In genomic region chr6:36592221-36592655, GRCh38 we compare ENCODE assay signal across 11 cellular contexts. TPM values are rescaled to one million over a fixed set of nuclear protein-coding genes. Genes with fewer than 3 reads are reported as not detected.
A peak's percentile ranks its signal among the peaks of the same experiment; 100 is the strongest.
DNase-seq lines count a peak whose midpoint lies in the region; ATAC-seq and TF ChIP-seq lines count a peak whose summit lies in the region.
"Had no signal": no experiment of that assay in that cellular context is flagged by ENCODE, and none has a peak within 500 bp of the region (broad histone marks: within the 10 kb centered on the region; RNA-seq: fewer than 3 reads in every experiment).

No MANE protein-coding gene starts in this region.

- peaks cover 7% of the 10 kb centered on the region for H3K27me3 Mint-ChIP-seq in CD4-positive, CD25-positive, alpha-beta regulatory T cell

- no peak for TF ChIP-seq CTCF in coronary artery (IDR thresholded peaks at IDR 0.05)
- no peak for TF ChIP-seq CTCF in prostate gland (IDR thresholded peaks at IDR 0.05)

- H3K4me3 ChIP-seq in CD4-positive, CD25-positive, alpha-beta regulatory T cell (ENCODE audit: low read depth, low read length) = no peak overlapping the region
- no peak overlapping the region for H3K4me3 ChIP-seq in coronary artery
- H3K4me3 ChIP-seq in prostate gland = no peak overlapping the region
- H3K4me3 ChIP-seq in trophoblast cell (ENCODE audit: low read depth, low read length) = no peak overlapping the region
- H3K4me3 ChIP-seq: right lobe of liver, upper lobe of right lung had no signal

- H3K4ac ChIP-seq in trophoblast cell (ENCODE audit: low read depth, low read length) = no peak overlapping the region

- H3K14ac ChIP-seq in trophoblast cell (ENCODE audit: low read length) = no peak overlapping the region

- H3K36me3 Mint-ChIP-seq in CD4-positive, CD25-positive, alpha-beta regulatory T cell = peaks cover 21% of the 10 kb centered on the region

- peaks cover 14% of the 10 kb centered on the region for H3K79me1 ChIP-seq in trophoblast cell (ENCODE audit: low read length)

- no peak overlapping the region for H3K23ac ChIP-seq in trophoblast cell (ENCODE audit: low read length)

- ATAC-seq in CD4-positive, CD25-positive, alpha-beta regulatory T cell (ENCODE audit: low read depth in 2 of 2) = no peak
- ATAC-seq in HG03571 (IDR thresholded peaks at IDR 0.05; ENCODE audit: unreplicated experiment) = peak; percentile 34
- ATAC-seq: right lobe of liver, upper lobe of right lung had no signal

- H4K8ac ChIP-seq in trophoblast cell (ENCODE audit: low read depth, low read length) = no peak overlapping the region

- peak overlapping the region; percentile 97 to 99 (median 98) for H3K27ac Mint-ChIP-seq in CD4-positive, CD25-positive, alpha-beta regulatory T cell

- H3K9me3 ChIP-seq in CD4-positive, CD25-positive, alpha-beta regulatory T cell (ENCODE audit: control insufficient read depth in 2 of 2, low read length in 2 of 2) = no peaks in the 10 kb centered on the region
- no peaks in the 10 kb centered on the region for H3K9me3 ChIP-seq in prostate gland
- peaks cover 1% of the 10 kb centered on the region for H3K9me3 ChIP-seq in trophoblast cell (ENCODE audit: insufficient read depth, low read depth, low read length)
- H3K9me3 ChIP-seq: right lobe of liver, upper lobe of right lung had no signal

- no peak overlapping the region for H2BK120ac ChIP-seq in trophoblast cell (ENCODE audit: insufficient read depth, low read length, poor library complexity)

- no peak overlapping the region for H2BK12ac ChIP-seq in trophoblast cell (ENCODE audit: low read length)

- H3K4me3 Mint-ChIP-seq in CD4-positive, CD25-positive, alpha-beta regulatory T cell = peak overlapping the region; percentile 26 to 85 (median 64)

- peaks cover 8% of the 10 kb centered on the region for H3K36me3 ChIP-seq in CD4-positive, CD25-positive, alpha-beta regulatory T cell (ENCODE audit: control insufficient read depth, insufficient read depth, low read length)
- peaks cover 0 to 3% of the 10 kb centered on the region in 2 donors for H3K36me3 ChIP-seq in prostate gland
- H3K36me3 ChIP-seq in trophoblast cell (ENCODE audit: control insufficient read depth in 1 of 2, insufficient read depth in 2 of 2, low read length in 2 of 2) = peaks cover 9 to 10% of the 10 kb centered on the region in 2 experiments

- TF ChIP-seq POLR2A in GM19099 (IDR thresholded peaks at IDR 0.05; ENCODE audit: extremely low read depth, insufficient read length, low read depth) (peak; percentile 34), prostate gland (IDR thresholded peaks at IDR 0.05) (no peak)

- no peak overlapping the region for H2AFZ ChIP-seq in trophoblast cell (ENCODE audit: insufficient read depth, low read length, poor library complexity)

- H3K4me2 ChIP-seq in trophoblast cell (ENCODE audit: low read length) = no peak overlapping the region

- in situ Hi-C loops in ACHN (cut with HindIII; ENCODE audit: low pct_ligation_motif_present, low pct_unique_long_range_greater_than_20kb, low sequenced_read_pairs) = no loop called here

- H3K79me2 ChIP-seq in trophoblast cell (ENCODE audit: control insufficient read depth, insufficient read depth, low read length, poor library complexity) = peaks cover 22% of the 10 kb centered on the region

- DNase-seq in CD4-positive, CD25-positive, alpha-beta regulatory T cell = no peak
- DNase-seq in coronary artery (ENCODE audit: low spot score) (peak; percentile 64), prostate gland (ENCODE audit: low spot score) (no peak), NCI-H187 (lab: John Stamatoyannopoulos, UW) (no peak), ACHN (no peak), trophoblast cell (no peak)
- DNase-seq: right lobe of liver, upper lobe of right lung had no signal

- H4K91ac ChIP-seq in trophoblast cell (ENCODE audit: low read depth, low read length) = no peak overlapping the region

- no peak overlapping the region for H2AK5ac ChIP-seq in trophoblast cell (ENCODE audit: low read length)

- no peak overlapping the region for H4K12ac ChIP-seq in trophoblast cell (ENCODE audit: low read depth, low read length)

- WGBS in prostate gland = 84% methylated on average over 12 of the region's 12 CpGs
- WGBS in trophoblast cell (ENCODE audit: extremely low coverage, insufficient coverage, insufficient read length) = no CpG with 5 or more reads among the region's 12 CpGs

- peaks cover 4 to 27% (median 20%) of the 10 kb centered on the region in 4 donors for H3K4me1 Mint-ChIP-seq in CD4-positive, CD25-positive, alpha-beta regulatory T cell

- H3K9ac ChIP-seq in trophoblast cell (ENCODE audit: low read length) = no peak overlapping the region

- intact Hi-C loops in prostate gland (cut with DNase I) = loop anchor here (5.0 kb wide), 1 partner anchor 150 kb away; the partner anchor contains the start of genes KCTD20 and PXT1

- no peaks in the 10 kb centered on the region for H3K27me3 ChIP-seq in CD4-positive, CD25-positive, alpha-beta regulatory T cell (ENCODE audit: control insufficient read depth, insufficient read depth, low read length)
- H3K27me3 ChIP-seq in prostate gland (replicated peaks; ENCODE audit: insufficient read depth) = no peaks in the 10 kb centered on the region
- H3K27me3 ChIP-seq in trophoblast cell (ENCODE audit: insufficient read depth, low read length) = no peaks in the 10 kb centered on the region
- H3K27me3 ChIP-seq: right lobe of liver, upper lobe of right lung had no signal

- H2BK5ac ChIP-seq in trophoblast cell (ENCODE audit: low read depth, low read length, poor library complexity) = no peak overlapping the region

- peak overlapping the region; percentile 98 for H3K27ac ChIP-seq in CD4-positive, CD25-positive, alpha-beta regulatory T cell (ENCODE audit: insufficient read depth, low read length, poor library complexity, severe bottlenecking)
- H3K27ac ChIP-seq in coronary artery (no peak overlapping the region), prostate gland (no peak overlapping the region), trophoblast cell (ENCODE audit: low read depth, low read length) (no peak overlapping the region)
- H3K27ac ChIP-seq: HL-60 had no signal

- no peak overlapping the region for H3K18ac ChIP-seq in trophoblast cell (ENCODE audit: low read length)

- H3K9me3 Mint-ChIP-seq in CD4-positive, CD25-positive, alpha-beta regulatory T cell = peaks cover 0 to 4% (median 2%) of the 10 kb centered on the region in 7 donors

- H3K4me1 ChIP-seq in CD4-positive, CD25-positive, alpha-beta regulatory T cell (ENCODE audit: control insufficient read depth, insufficient read depth, low read length, poor library complexity, severe bottlenecking) = peaks cover 21% of the 10 kb centered on the region
- H3K4me1 ChIP-seq in prostate gland (replicated peaks) (no peaks in the 10 kb centered on the region), trophoblast cell (ENCODE audit: control insufficient read depth in 1 of 2, insufficient read depth in 2 of 2, low read length in 2 of 2) (peaks cover 3% of the 10 kb centered on the region in 2 experiments)

RNA-seq across cellular contexts. Expression of gene SRSF3, which starts 1.9 kb away (rescaled TPM):
- total RNA-seq in CD4-positive, CD25-positive, alpha-beta regulatory T cell = 731 TPM
- 100 to 1,000 TPM; 398 to 433 (median 407) TPM for polyA plus RNA-seq in CD4-positive, CD25-positive, alpha-beta regulatory T cell
- total RNA-seq in prostate gland = 100 to 1,000 TPM; 111 to 153 TPM
- polyA plus RNA-seq in trophoblast cell (2013) = 254 and 259 TPM in 2 replicates

RNA-seq across cellular contexts. Expression of gene STK38, which starts 45.0 kb away (rescaled TPM):
- 106 TPM for total RNA-seq in CD4-positive, CD25-positive, alpha-beta regulatory T cell
- polyA plus RNA-seq in CD4-positive, CD25-positive, alpha-beta regulatory T cell = 100 to 1,000 TPM in 3 of 4 donors, 10 to 100 TPM in 1; 92.8 to 126 (median 113) TPM
- 10 to 100 TPM; 16.5 to 17.7 TPM for total RNA-seq in prostate gland
- polyA plus RNA-seq in trophoblast cell (2013) = 18.7 and 19.4 TPM in 2 replicates
